Comparison of ENCODE assay signal across 1 cellular context in the genomic region with DNA sequence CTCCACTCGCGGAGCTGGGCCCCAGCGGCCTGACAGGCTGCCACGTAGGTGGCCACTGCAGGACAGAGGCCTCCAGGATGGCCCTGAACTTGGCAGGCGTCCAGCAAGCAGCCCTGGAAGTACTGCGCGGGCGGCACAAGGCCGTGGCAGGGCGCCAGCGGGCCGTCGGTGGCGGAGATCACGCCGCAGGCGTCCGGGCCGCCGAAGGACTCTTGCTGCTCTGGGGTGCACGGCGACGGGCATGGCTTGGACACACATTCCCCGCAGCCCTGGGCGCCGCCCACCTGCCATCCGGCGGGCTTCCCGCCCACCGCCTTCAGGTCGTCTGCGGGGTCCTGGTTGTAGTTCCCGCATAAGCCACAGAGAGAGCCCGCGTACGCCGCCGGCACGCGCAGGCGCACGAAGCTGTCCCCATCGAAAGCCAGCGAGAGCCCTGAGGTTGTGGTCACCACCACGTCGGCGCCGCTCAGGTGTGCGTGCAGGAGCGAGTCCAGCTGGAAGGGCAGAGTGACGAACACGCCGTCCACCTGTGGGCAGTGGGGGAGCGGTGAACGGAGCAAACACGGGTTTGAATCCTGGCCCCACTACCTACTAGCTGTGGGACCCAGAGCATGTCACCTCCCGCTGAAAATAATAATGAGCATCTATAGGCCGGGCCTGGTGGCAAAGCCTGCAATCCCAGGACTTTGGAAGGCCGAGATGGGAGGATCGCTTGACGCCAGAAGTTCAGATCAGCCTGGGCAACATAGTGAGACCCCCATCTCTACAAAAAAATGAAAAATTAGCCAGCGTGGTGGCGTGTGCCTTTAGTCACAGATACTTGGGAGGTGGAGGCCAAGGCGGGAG.
TF ChIP-seq lines count a peak whose summit lies in the region.

No MANE protein-coding gene starts in this region.

TF ChIP-seq in endothelial cell of umbilical vein, 7 proteins besides CTCF, POLR2A, EP300 and RAD21:
- TF ChIP-seq EZH2 (IDR thresholded peaks at IDR 0.05; ENCODE audit: borderline replicate concordance, low read depth, low read length, severe bottlenecking): peak; percentile 32
